Comparison of ENCODE assay signal across 16 cellular contexts in genomic region chr4:52718123-52718522, GRCh38. TPM values are rescaled to one million over a fixed set of nuclear protein-coding genes. Genes with fewer than 3 reads are reported as not detected.
A peak's percentile ranks its signal among the peaks of the same experiment; 100 is the strongest.
DNase-seq lines count a peak whose midpoint lies in the region; ATAC-seq and TF ChIP-seq lines count a peak whose summit lies in the region.
"Had no signal": no experiment of that assay in that cellular context is flagged by ENCODE, and none has a peak within 500 bp of the region (broad histone marks: within the 10 kb centered on the region; RNA-seq: fewer than 3 reads in every experiment).

No MANE protein-coding gene starts in this region.

- H3K4me3 Mint-ChIP-seq in endodermal cell, result no peak overlapping the region
- H3K4me3 Mint-ChIP-seq: effector memory CD8-positive, alpha-beta T cell; naive thymus-derived CD8-positive, alpha-beta T cell; stimulated activated naive CD8-positive, alpha-beta T cell treated with anti-CD3 and anti-CD28 coated beads, Interleukin-15, amount 100 ng/mL, for 72 hours had no signal

- H3K27me3 ChIP-seq in MG63, result no peaks in the 10 kb centered on the region
- no peaks in the 10 kb centered on the region for H3K27me3 ChIP-seq in endodermal cell (ENCODE audit: control insufficient read depth, insufficient read depth, low read length, poor library complexity, severe bottlenecking)
- no peaks in the 10 kb centered on the region for H3K27me3 ChIP-seq in upper lobe of left lung
- H3K27me3 ChIP-seq: heart left ventricle had no signal

- TF ChIP-seq CTCF in endodermal cell (conservative IDR thresholded peaks at IDR 0.05) (no peak), upper lobe of left lung (IDR thresholded peaks at IDR 0.05) (no peak)

- 100% methylated on average over 3 of the region's 3 CpGs; no CpG with 5 or more reads in 1 of the 2 experiments for WGBS in endodermal cell (ENCODE audit: insufficient coverage in 1 of 2, insufficient read length in 1 of 2), 2 experiments
- 85 to 92% methylated on average over 3 of the region's 3 CpGs for WGBS in upper lobe of left lung, 2 donors

- H3K9me3 ChIP-seq in MG63 (no peaks in the 10 kb centered on the region), endodermal cell (ENCODE audit: control insufficient read depth, low read length) (no peaks in the 10 kb centered on the region), upper lobe of left lung (no peaks in the 10 kb centered on the region)
- H3K9me3 ChIP-seq: heart left ventricle had no signal

- peaks cover 26% of the 10 kb centered on the region for H3K4me1 Mint-ChIP-seq in endodermal cell

- H3K36me3 ChIP-seq in MG63, result peaks cover 82% of the 10 kb centered on the region
- H3K36me3 ChIP-seq in endodermal cell (ENCODE audit: control insufficient read depth, insufficient read depth, low read length), result peaks cover 55% of the 10 kb centered on the region
- peaks cover 0 to 32% (median 3%) of the 10 kb centered on the region in 4 donors for H3K36me3 ChIP-seq in upper lobe of left lung

- no peak overlapping the region for H3K27ac ChIP-seq in endodermal cell (ENCODE audit: low read depth, low read length)
- no peak overlapping the region for H3K27ac ChIP-seq in upper lobe of left lung
- H3K27ac ChIP-seq: heart left ventricle had no signal

- ATAC-seq in HG03571 (IDR thresholded peaks at IDR 0.05; ENCODE audit: unreplicated experiment), result no peak
- ATAC-seq in upper lobe of left lung (ENCODE audit: low FRiP score in 2 of 2), result no peak
- ATAC-seq: effector memory CD8-positive, alpha-beta T cell; heart left ventricle; naive thymus-derived CD8-positive, alpha-beta T cell; stimulated activated naive CD8-positive, alpha-beta T cell treated with anti-CD3 and anti-CD28 coated beads, Interleukin-15, amount 100 ng/mL, for 72 hours had no signal

- H3K36me3 Mint-ChIP-seq in endodermal cell (ENCODE audit: low read depth), result peaks cover 56% of the 10 kb centered on the region

- no peak for TF ChIP-seq EP300 in upper lobe of left lung (IDR thresholded peaks at IDR 0.05)

- no peak for TF ChIP-seq POLR2A in upper lobe of left lung (IDR thresholded peaks at IDR 0.05)

- H3K9me3 Mint-ChIP-seq in endodermal cell, result no peaks in the 10 kb centered on the region
- H3K9me3 Mint-ChIP-seq: effector memory CD8-positive, alpha-beta T cell; naive thymus-derived CD8-positive, alpha-beta T cell; stimulated activated naive CD8-positive, alpha-beta T cell treated with anti-CD3 and anti-CD28 coated beads, Interleukin-15, amount 100 ng/mL, for 72 hours had no signal

- H3K27me3 Mint-ChIP-seq in endodermal cell (ENCODE audit: insufficient read depth), result no peaks in the 10 kb centered on the region
- H3K27me3 Mint-ChIP-seq: effector memory CD8-positive, alpha-beta T cell; naive thymus-derived CD8-positive, alpha-beta T cell; stimulated activated naive CD8-positive, alpha-beta T cell treated with anti-CD3 and anti-CD28 coated beads, Interleukin-15, amount 100 ng/mL, for 72 hours had no signal

- no peak overlapping the region for H3K9ac ChIP-seq in endodermal cell (ENCODE audit: extremely low read depth, low read length, poor library complexity, severe bottlenecking)

- no peak overlapping the region for H3K4me3 ChIP-seq in MG63
- H3K4me3 ChIP-seq in endodermal cell (ENCODE audit: low read length), result no peak overlapping the region
- no peak overlapping the region for H3K4me3 ChIP-seq in upper lobe of left lung
- H3K4me3 ChIP-seq: heart left ventricle had no signal

- H3K27ac Mint-ChIP-seq in endodermal cell, result no peak overlapping the region
- H3K27ac Mint-ChIP-seq: effector memory CD8-positive, alpha-beta T cell; stimulated activated naive CD8-positive, alpha-beta T cell treated with anti-CD3 and anti-CD28 coated beads, Interleukin-15, amount 100 ng/mL, for 72 hours had no signal

- peaks cover 7% of the 10 kb centered on the region for H3K4me1 ChIP-seq in endodermal cell (ENCODE audit: control insufficient read depth, insufficient read depth, low read length)
- peaks cover 22 to 27% (median 25%) of the 10 kb centered on the region in 4 donors for H3K4me1 ChIP-seq in upper lobe of left lung

- DNase-seq in activated T-cell treated with anti-CD3 and anti-CD28 coated beads, Interleukin-2, amount 50 U/mL, for 48 hours, result peak; percentile 30 to 31
- DNase-seq in activated T-cell treated with anti-CD3 and anti-CD28 coated beads for 4 hours (no peak), MG63 (peak; percentile 74), astrocyte of the hippocampus (ENCODE audit: low read depth, low spot score) (peak; percentile 6), myocyte (ENCODE audit: low read depth) (peak; percentile 4), endodermal cell (no peak), upper lobe of left lung (no peak)
- DNase-seq: aorta; effector memory CD8-positive, alpha-beta T cell; heart left ventricle; MM.1S; naive thymus-derived CD8-positive, alpha-beta T cell; retina; SHP77; stimulated activated naive CD8-positive, alpha-beta T cell treated with anti-CD3 and anti-CD28 coated beads, Interleukin-15, amount 100 ng/mL, for 72 hours had no signal

RNA-seq across cellular contexts. Expression of gene ERVMER34-1, which starts 33.1 kb away (rescaled TPM):
- 0.46 and 0.94 TPM in 2 replicates for total RNA-seq in MG63 (2014; rRNA removed; shearing (Covaris generic); ENCODE audit: low replicate concordance)
- 0.10 and 0.13 TPM in 2 replicates for total RNA-seq in myocyte
- polyA plus RNA-seq in myocyte (2012), result not detected
- total RNA-seq in endodermal cell, result 1 to 10 TPM; 3.1 to 4.9 TPM
- polyA plus RNA-seq in endodermal cell (2013, experiment 1 of 2), result 3.3 TPM
- 2.2 TPM for polyA plus RNA-seq in endodermal cell (2013, experiment 2 of 2)
- total RNA-seq in upper lobe of left lung, result 1 to 10 TPM in 1 of 6 donors, under 1 TPM in 4, not detected in 1; 0.44 to 2.1 (median 0.79) TPM
- total RNA-seq: naive thymus-derived CD8-positive, alpha-beta T cell had no signal
- polyA plus RNA-seq: aorta; naive thymus-derived CD8-positive, alpha-beta T cell had no signal

RNA-seq across cellular contexts. Expression of gene USP46, which starts 59.0 kb away (rescaled TPM):
- 14.6 and 28.2 TPM in 2 replicates for total RNA-seq in MG63 (2014; rRNA removed; shearing (Covaris generic); ENCODE audit: low replicate concordance)
- 20.8 and 21.0 TPM in 2 replicates for total RNA-seq in myocyte
- polyA plus RNA-seq in myocyte (2012), result 12.2 TPM
- 10 to 100 TPM; 42.0 to 42.9 TPM for total RNA-seq in endodermal cell
- polyA plus RNA-seq in endodermal cell (2013, experiment 1 of 2), result 30.4 TPM
- polyA plus RNA-seq in endodermal cell (2013, experiment 2 of 2), result 28.4 TPM
- 10 to 100 TPM in 3 of 6 donors, 1 to 10 TPM in 3; 4.2 to 14.0 (median 8.2) TPM for total RNA-seq in upper lobe of left lung

Comparison
In these comparisons a context has a peak if more than half of its experiments do, and no peak if none do; other contexts are left out.
1. DNase-seq: peak in activated T-cell treated with anti-CD3 and anti-CD28 coated beads, Interleukin-2, amount 50 U/mL, for 48 hours (2 of 2), MG63 (single experiment), astrocyte of the hippocampus (single experiment) and myocyte (single experiment); none in activated T-cell treated with anti-CD3 and anti-CD28 coated beads for 4 hours (single experiment), endodermal cell (single experiment) and upper lobe of left lung (0 of 2).